ENCODE assay signal across 8 cellular contexts in genomic region chr10:68598978-68599753, GRCh38. TPM values are rescaled to one million over a fixed set of nuclear protein-coding genes. Genes with fewer than 3 reads are reported as not detected.
DNase-seq lines count a peak whose midpoint lies in the region; ATAC-seq and TF ChIP-seq lines count a peak whose summit lies in the region.

No MANE protein-coding gene starts in this region.

- H3K9me3 ChIP-seq in endocrine pancreas (ENCODE audit: control insufficient read depth, low read length) (no peaks in the 10 kb centered on the region), mucosa of descending colon (no peaks in the 10 kb centered on the region)

- DNase-seq in GM06990 (ENCODE audit: extremely low read depth, insufficient read length) (peak; percentile 7), NCI-H526 treated with DMSO at 0.1 percent for 48 hours (lab: John Stamatoyannopoulos, UW) (peak; percentile 8), mucosa of descending colon (peak; percentile 34 to 57 (median 50)), AML-193 (lab: John Stamatoyannopoulos, UW) (no peak), Kasumi-1 (lab: John Stamatoyannopoulos, UW) (no peak)

- H3K36me3 ChIP-seq in GM06990 (ENCODE audit: control insufficient read depth, insufficient read depth, low read length), result no peaks in the 10 kb centered on the region
- H3K36me3 ChIP-seq in endocrine pancreas (ENCODE audit: control insufficient read depth, insufficient read depth, low read length), result no peaks in the 10 kb centered on the region
- H3K36me3 ChIP-seq in mucosa of descending colon (ENCODE audit: low read depth), result no peaks in the 10 kb centered on the region

- intact Hi-C loops in mucosa of descending colon (cut with DNase I, micrococcal nuclease), result no loop called here

- peak; percentile 55 for ATAC-seq in mucosa of descending colon
- ATAC-seq in GM19328 (IDR thresholded peaks at IDR 0.05; ENCODE audit: unreplicated experiment), result no peak
- no peak for ATAC-seq in HG03460 (IDR thresholded peaks at IDR 0.05; ENCODE audit: unreplicated experiment)

- TF ChIP-seq CTCF in GM06990 (IDR thresholded peaks at IDR 0.05; ENCODE audit: insufficient read depth, low read length, poor library complexity, severe bottlenecking), result no peak
- no peak for TF ChIP-seq CTCF in mucosa of descending colon (IDR thresholded peaks at IDR 0.05)

- H3K27me3 ChIP-seq in GM06990 (replicated peaks; ENCODE audit: control insufficient read depth, insufficient read depth, low read length) (no peaks in the 10 kb centered on the region), endocrine pancreas (ENCODE audit: control insufficient read depth, insufficient read depth, low read length) (no peaks in the 10 kb centered on the region)

- H3K4me1 ChIP-seq in endocrine pancreas (ENCODE audit: control insufficient read depth, insufficient read depth, low read length) (peaks cover 15% of the 10 kb centered on the region), mucosa of descending colon (ENCODE audit: low read depth) (peaks cover 18% of the 10 kb centered on the region)

- H3K9ac ChIP-seq in endocrine pancreas (ENCODE audit: control insufficient read depth, insufficient read depth, low read length), result no peak overlapping the region

- H3K4me3 ChIP-seq in GM06990 (replicated peaks; ENCODE audit: low read depth, low read length) (no peak overlapping the region), endocrine pancreas (ENCODE audit: control insufficient read depth, insufficient read depth, low read length) (peak overlapping the region; percentile 89), mucosa of descending colon (no peak overlapping the region)

RNA-seq across cellular contexts. Expression of gene TET1, which starts 39.0 kb away (rescaled TPM):
- 1 to 10 TPM; 1.0 to 5.7 (median 1.1) TPM for total RNA-seq in mucosa of descending colon

Comparison
In these comparisons a context has a peak if more than half of its experiments do, and no peak if none do; other contexts are left out.
1. DNase-seq: peak in GM06990 (single experiment), NCI-H526 treated with DMSO at 0.1 percent for 48 hours (single experiment) and mucosa of descending colon (3 of 3); none in AML-193 (0 of 2) and Kasumi-1 (0 of 2).